1 cellular context compared by ENCODE assay signal in genomic region chr21:28959367-28960099, GRCh38.
TF ChIP-seq lines count a peak whose summit lies in the region.

No MANE protein-coding gene starts in this region.

TF ChIP-seq in K562, 482 proteins besides CTCF, POLR2A, EP300 and RAD21 (continues in another document):
- TF ChIP-seq MEF2A (IDR thresholded peaks at IDR 0.05; ENCODE audit: control insufficient read depth, low read depth, low read length) (no peak), GTF2E2 (tag; IDR thresholded peaks at IDR 0.05) (no peak), ARNT (IDR thresholded peaks at IDR 0.05) (no peak), SMARCB1 (IDR thresholded peaks at IDR 0.05; ENCODE audit: insufficient read length, low read depth) (peak; percentile 77), MEIS2 (IDR thresholded peaks at IDR 0.05; ENCODE audit: partially characterized antibody) (peak; percentile 41), ARID1B (IDR thresholded peaks at IDR 0.05) (no peak), SIRT6 (IDR thresholded peaks at IDR 0.05; ENCODE audit: low read depth, low read length) (no peak), ZNF79 (CRISPR knock-in tag; IDR thresholded peaks at IDR 0.05; ENCODE audit: low read depth) (no peak), ZBTB17 (CRISPR knock-in tag; IDR thresholded peaks at IDR 0.05) (no peak), ATF3 (IDR thresholded peaks at IDR 0.05) (peak; percentile 71), ATF3 (CRISPR knock-in tag; conservative IDR thresholded peaks at IDR 0.05) (no peak), RB1 (IDR thresholded peaks at IDR 0.05; ENCODE audit: low read depth) (no peak), MBD2 (IDR thresholded peaks at IDR 0.05; ENCODE audit: borderline replicate concordance, low read depth) (no peak), PYGO2 (tag; IDR thresholded peaks at IDR 0.05) (no peak), CREM (IDR thresholded peaks at IDR 0.05; ENCODE audit: low read depth) (no peak), JUND (IDR thresholded peaks at IDR 0.05; ENCODE audit: borderline replicate concordance, low read depth, low read length) (peak; percentile 69), JUND (tag; IDR thresholded peaks at IDR 0.05; ENCODE audit: borderline replicate concordance, low read depth, low read length) (peak; percentile 82), FOXJ2 (tag; IDR thresholded peaks at IDR 0.05) (no peak), TBP (optimal IDR thresholded peaks at IDR 0.05; ENCODE audit: low read depth, low read length) (peak; percentile 57), RBM17 (IDR thresholded peaks at IDR 0.05; ENCODE audit: borderline replicate concordance, low read depth, low read length) (no peak), FOSL1 (tag; conservative IDR thresholded peaks at IDR 0.05) (peak; percentile 71), RNF2 (IDR thresholded peaks at IDR 0.05) (no peak), MIER1 (IDR thresholded peaks at IDR 0.05; ENCODE audit: low read depth) (no peak), RBM22 (IDR thresholded peaks at IDR 0.05; ENCODE audit: low read depth, low read length, poor library complexity, severe bottlenecking) (no peak), UBTF (IDR thresholded peaks at IDR 0.05; ENCODE audit: borderline replicate concordance in 1 of 2, low read depth in 2 of 2, low read length in 2 of 2) (no peak), SPI1 (IDR thresholded peaks at IDR 0.05; ENCODE audit: borderline replicate concordance, low read depth, low read length) (no peak), TOE1 (IDR thresholded peaks at IDR 0.05; ENCODE audit: borderline replicate concordance) (no peak), TOE1 (CRISPR knock-in tag; IDR thresholded peaks at IDR 0.05; ENCODE audit: borderline replicate concordance, low read depth) (no peak), NRF1 (conservative IDR thresholded peaks at IDR 0.05 in 1 of 2, IDR thresholded peaks at IDR 0.05 in 1 of 2) (no peak)
- TF ChIP-seq, protein P1, sequence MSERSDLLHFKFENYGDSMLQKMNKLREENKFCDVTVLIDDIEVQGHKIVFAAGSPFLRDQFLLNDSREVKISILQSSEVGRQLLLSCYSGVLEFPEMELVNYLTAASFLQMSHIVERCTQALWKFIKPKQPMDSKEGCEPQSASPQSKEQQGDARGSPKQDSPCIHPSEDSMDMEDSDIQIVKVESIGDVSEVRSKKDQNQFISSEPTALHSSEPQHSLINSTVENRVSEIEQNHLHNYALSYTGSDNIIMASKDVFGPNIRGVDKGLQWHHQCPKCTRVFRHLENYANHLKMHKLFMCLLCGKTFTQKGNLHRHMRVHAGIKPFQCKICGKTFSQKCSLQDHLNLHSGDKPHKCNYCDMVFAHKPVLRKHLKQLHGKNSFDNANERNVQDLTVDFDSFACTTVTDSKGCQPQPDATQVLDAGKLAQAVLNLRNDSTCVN (CRISPR knock-in tag; IDR thresholded peaks at IDR 0.05) = no peak
- TF ChIP-seq, protein P2, sequence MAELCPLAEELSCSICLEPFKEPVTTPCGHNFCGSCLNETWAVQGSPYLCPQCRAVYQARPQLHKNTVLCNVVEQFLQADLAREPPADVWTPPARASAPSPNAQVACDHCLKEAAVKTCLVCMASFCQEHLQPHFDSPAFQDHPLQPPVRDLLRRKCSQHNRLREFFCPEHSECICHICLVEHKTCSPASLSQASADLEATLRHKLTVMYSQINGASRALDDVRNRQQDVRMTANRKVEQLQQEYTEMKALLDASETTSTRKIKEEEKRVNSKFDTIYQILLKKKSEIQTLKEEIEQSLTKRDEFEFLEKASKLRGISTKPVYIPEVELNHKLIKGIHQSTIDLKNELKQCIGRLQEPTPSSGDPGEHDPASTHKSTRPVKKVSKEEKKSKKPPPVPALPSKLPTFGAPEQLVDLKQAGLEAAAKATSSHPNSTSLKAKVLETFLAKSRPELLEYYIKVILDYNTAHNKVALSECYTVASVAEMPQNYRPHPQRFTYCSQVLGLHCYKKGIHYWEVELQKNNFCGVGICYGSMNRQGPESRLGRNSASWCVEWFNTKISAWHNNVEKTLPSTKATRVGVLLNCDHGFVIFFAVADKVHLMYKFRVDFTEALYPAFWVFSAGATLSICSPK (IDR thresholded peaks at IDR 0.05; ENCODE audit: borderline replicate concordance) = no peak
- TF ChIP-seq, protein P3, sequence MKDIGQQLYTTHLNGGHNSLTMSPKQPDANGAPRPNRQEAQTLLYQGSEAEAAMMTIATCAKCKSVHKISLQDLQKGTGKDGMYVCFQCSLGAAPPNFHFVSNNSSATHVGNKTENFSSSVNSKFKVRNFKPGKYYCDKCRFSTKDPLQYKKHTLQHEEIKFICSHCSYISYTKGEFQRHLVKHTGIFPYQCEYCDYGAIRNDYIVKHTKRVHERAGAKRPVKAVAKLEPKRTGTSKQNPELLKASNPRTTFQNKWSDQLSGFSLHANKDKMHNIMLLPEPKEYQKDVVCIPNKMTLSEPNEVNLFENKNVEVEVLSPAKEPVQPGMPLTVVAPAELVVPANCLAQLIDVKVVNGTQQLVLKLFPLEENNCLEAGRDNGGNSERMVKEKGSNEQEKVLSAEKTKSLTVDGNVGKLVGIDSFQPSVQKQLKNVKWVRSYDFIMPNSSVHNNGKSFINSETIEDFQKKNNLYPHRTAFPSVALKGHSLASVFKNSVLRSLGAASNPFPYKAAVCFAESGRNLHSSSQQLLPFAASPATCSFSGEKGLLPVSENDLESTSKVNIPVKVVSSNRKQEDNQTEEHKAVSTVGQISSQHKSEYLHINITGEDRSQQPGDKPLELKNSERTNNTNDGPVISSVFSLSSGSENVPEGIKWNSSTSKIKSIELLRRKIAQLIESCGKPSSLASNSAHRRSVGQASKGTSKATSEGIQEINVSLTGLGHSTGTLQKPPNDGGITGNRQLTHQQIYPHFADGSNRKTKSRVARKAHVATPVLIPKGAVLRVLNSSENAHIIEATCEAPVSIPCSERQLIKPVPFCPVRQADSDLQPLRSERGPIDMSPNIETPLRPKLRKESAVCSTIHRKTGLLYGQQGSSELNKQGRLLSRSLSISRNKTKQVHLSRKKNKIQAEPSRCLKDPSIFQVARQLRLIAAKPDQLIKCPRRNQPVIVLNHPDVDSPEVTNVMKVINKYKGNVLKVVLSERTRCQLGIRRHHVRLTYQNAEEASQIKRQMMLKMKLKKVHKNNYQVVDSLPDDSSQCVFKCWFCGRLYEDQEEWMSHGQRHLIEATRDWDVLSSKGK (CRISPR knock-in tag; IDR thresholded peaks at IDR 0.05) = no peak
- TF ChIP-seq, protein P4, sequence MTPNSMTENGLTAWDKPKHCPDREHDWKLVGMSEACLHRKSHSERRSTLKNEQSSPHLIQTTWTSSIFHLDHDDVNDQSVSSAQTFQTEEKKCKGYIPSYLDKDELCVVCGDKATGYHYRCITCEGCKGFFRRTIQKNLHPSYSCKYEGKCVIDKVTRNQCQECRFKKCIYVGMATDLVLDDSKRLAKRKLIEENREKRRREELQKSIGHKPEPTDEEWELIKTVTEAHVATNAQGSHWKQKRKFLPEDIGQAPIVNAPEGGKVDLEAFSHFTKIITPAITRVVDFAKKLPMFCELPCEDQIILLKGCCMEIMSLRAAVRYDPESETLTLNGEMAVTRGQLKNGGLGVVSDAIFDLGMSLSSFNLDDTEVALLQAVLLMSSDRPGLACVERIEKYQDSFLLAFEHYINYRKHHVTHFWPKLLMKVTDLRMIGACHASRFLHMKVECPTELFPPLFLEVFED (CRISPR knock-in tag; conservative IDR thresholded peaks at IDR 0.05) = no peak
- TF ChIP-seq, protein P5, sequence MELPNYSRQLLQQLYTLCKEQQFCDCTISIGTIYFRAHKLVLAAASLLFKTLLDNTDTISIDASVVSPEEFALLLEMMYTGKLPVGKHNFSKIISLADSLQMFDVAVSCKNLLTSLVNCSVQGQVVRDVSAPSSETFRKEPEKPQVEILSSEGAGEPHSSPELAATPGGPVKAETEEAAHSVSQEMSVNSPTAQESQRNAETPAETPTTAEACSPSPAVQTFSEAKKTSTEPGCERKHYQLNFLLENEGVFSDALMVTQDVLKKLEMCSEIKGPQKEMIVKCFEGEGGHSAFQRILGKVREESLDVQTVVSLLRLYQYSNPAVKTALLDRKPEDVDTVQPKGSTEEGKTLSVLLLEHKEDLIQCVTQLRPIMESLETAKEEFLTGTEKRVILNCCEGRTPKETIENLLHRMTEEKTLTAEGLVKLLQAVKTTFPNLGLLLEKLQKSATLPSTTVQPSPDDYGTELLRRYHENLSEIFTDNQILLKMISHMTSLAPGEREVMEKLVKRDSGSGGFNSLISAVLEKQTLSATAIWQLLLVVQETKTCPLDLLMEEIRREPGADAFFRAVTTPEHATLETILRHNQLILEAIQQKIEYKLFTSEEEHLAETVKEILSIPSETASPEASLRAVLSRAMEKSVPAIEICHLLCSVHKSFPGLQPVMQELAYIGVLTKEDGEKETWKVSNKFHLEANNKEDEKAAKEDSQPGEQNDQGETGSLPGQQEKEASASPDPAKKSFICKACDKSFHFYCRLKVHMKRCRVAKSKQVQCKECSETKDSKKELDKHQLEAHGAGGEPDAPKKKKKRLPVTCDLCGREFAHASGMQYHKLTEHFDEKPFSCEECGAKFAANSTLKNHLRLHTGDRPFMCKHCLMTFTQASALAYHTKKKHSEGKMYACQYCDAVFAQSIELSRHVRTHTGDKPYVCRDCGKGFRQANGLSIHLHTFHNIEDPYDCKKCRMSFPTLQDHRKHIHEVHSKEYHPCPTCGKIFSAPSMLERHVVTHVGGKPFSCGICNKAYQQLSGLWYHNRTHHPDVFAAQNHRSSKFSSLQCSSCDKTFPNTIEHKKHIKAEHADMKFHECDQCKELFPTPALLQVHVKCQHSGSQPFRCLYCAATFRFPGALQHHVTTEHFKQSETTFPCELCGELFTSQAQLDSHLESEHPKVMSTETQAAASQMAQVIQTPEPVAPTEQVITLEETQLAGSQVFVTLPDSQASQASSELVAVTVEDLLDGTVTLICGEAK (IDR thresholded peaks at IDR 0.05) = peak; percentile 86
- TF ChIP-seq, protein P5 (CRISPR knock-in tag; IDR thresholded peaks at IDR 0.05) = peak; percentile 58; the same call in 1 of the 2 replicates
- TF ChIP-seq, protein P6, sequence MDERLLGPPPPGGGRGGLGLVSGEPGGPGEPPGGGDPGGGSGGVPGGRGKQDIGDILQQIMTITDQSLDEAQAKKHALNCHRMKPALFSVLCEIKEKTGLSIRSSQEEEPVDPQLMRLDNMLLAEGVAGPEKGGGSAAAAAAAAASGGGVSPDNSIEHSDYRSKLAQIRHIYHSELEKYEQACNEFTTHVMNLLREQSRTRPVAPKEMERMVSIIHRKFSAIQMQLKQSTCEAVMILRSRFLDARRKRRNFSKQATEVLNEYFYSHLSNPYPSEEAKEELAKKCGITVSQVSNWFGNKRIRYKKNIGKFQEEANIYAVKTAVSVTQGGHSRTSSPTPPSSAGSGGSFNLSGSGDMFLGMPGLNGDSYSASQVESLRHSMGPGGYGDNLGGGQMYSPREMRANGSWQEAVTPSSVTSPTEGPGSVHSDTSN (CRISPR knock-in tag; IDR thresholded peaks at IDR 0.05; ENCODE audit: low read depth) = no peak
- TF ChIP-seq, protein P6 (tag; conservative IDR thresholded peaks at IDR 0.05; ENCODE audit: low read depth) = peak; percentile 52
